Comparison of ENCODE assay signal across 28 cellular contexts in genomic region chr17:70683936-70684335, GRCh38.
"Had no signal": no experiment of that assay in that cellular context is flagged by ENCODE, and none has a peak within 500 bp of the region (broad histone marks: within the 10 kb centered on the region; RNA-seq: fewer than 3 reads in every experiment).

No MANE protein-coding gene starts in this region.

- H3K9me3 Mint-ChIP-seq: activated B cell treated with CpG ODN at 0.5 μM for 24 hours; activated CD8-positive, alpha-beta T cell treated with anti-CD3 and anti-CD28 coated beads for 36 hours; activated naive CD4-positive, alpha-beta T cell treated with anti-CD3 and anti-CD28 coated beads for 36 hours; activated naive CD8-positive, alpha-beta T cell treated with anti-CD3 and anti-CD28 coated beads for 36 hours; activated naive CD8-positive, alpha-beta T cell treated with anti-CD3 and anti-CD28 coated beads, Interleukin-2, amount 50 U/mL, for 24 hours had no signal

- H3K27ac ChIP-seq: adrenal gland, body of pancreas, VCaP had no signal

- DNase-seq: activated B cell treated with CpG ODN at 0.5 μM for 24 hours; activated CD4-positive, alpha-beta T cell treated with anti-CD3 and anti-CD28 coated beads for 48 hours; activated CD4-positive, alpha-beta T cell treated with anti-CD3 and anti-CD28 coated beads, Interleukin-2, amount 50 U/mL, for 1 hour; activated CD4-positive, alpha-beta T cell treated with anti-CD3 and anti-CD28 coated beads, Interleukin-2, amount 50 U/mL, for 48 hours; activated CD8-positive, alpha-beta memory T cell treated with anti-CD3 and anti-CD28 coated beads for 24 hours; activated CD8-positive, alpha-beta T cell treated with anti-CD3 and anti-CD28 coated beads for 36 hours; activated effector memory CD4-positive, alpha-beta T cell treated with anti-CD3 and anti-CD28 coated beads, Interleukin-2, amount 50 U/mL, for 16 hours; activated naive CD4-positive, alpha-beta T cell treated with anti-CD3 and anti-CD28 coated beads for 36 hours; activated naive CD8-positive, alpha-beta T cell treated with anti-CD3 and anti-CD28 coated beads for 36 hours; activated naive CD8-positive, alpha-beta T cell treated with anti-CD3 and anti-CD28 coated beads, Interleukin-2, amount 50 U/mL, for 24 hours; activated T-cell treated with anti-CD3 and anti-CD28 coated beads, Interleukin-2, amount 50 U/mL, for 48 hours; adrenal gland; amygdala; aorta; body of pancreas; caudate nucleus; cortex of kidney; effector CD8-positive, alpha-beta T cell; foreskin fibroblast; head of caudate nucleus; T-helper 1 cell; T-helper 17 cell had no signal

- H3K36me3 Mint-ChIP-seq: activated naive CD4-positive, alpha-beta T cell treated with anti-CD3 and anti-CD28 coated beads, Interleukin-2, amount 50 U/mL, for 24 hours; activated naive CD8-positive, alpha-beta T cell treated with anti-CD3 and anti-CD28 coated beads for 36 hours had no signal

- H3K27me3 ChIP-seq: adrenal gland, body of pancreas had no signal

- ATAC-seq: activated CD4-positive, CD25-positive, alpha-beta regulatory T cell treated with anti-CD3 and anti-CD28 coated beads, Interleukin-2, amount 50 U/mL, for 24 hours; activated CD8-positive, alpha-beta T cell treated with anti-CD3 and anti-CD28 coated beads for 36 hours; activated naive CD8-positive, alpha-beta T cell treated with anti-CD3 and anti-CD28 coated beads, Interleukin-2, amount 50 U/mL, for 24 hours; body of pancreas; esophagus mucosa; T-helper 17 cell had no signal

- H3K27me3 Mint-ChIP-seq: activated B cell treated with CpG ODN at 0.5 μM for 24 hours; activated CD8-positive, alpha-beta T cell treated with anti-CD3 and anti-CD28 coated beads for 36 hours; activated naive CD4-positive, alpha-beta T cell treated with anti-CD3 and anti-CD28 coated beads, Interleukin-2, amount 50 U/mL, for 24 hours; activated naive CD8-positive, alpha-beta T cell treated with anti-CD3 and anti-CD28 coated beads for 36 hours had no signal

- H3K27ac Mint-ChIP-seq: activated B cell treated with CpG ODN at 0.5 μM for 24 hours; activated CD8-positive, alpha-beta T cell treated with anti-CD3 and anti-CD28 coated beads for 36 hours; activated naive CD4-positive, alpha-beta T cell treated with anti-CD3 and anti-CD28 coated beads for 36 hours; activated naive CD4-positive, alpha-beta T cell treated with anti-CD3 and anti-CD28 coated beads, Interleukin-2, amount 50 U/mL, for 24 hours; activated naive CD8-positive, alpha-beta T cell treated with anti-CD3 and anti-CD28 coated beads for 36 hours; activated naive CD8-positive, alpha-beta T cell treated with anti-CD3 and anti-CD28 coated beads, Interleukin-2, amount 50 U/mL, for 24 hours; activated T-helper 1 cell treated with anti-CD3 and anti-CD28 coated beads, Interleukin-12 subunit alpha, Interleukin-12 subunit beta, Interleukin-2, Interleukin-4 antibody, amounts not matched to agents 30 ng/mL and 10 ng/mL and 1 ng/mL, durations not matched to agents 14 hours and 24 hours and 36 hours; activated T-helper 2 cell treated with anti-CD3 and anti-CD28 coated beads, Interferon-gamma antibody, Interleukin-2, Interleukin-4, amounts not matched to agents 10 μg/mL and 5 μg/mL and 100 μg/mL, durations not matched to agents 14 hours and 24 hours and 36 hours; T-helper 17 cell had no signal

- H3K4me3 Mint-ChIP-seq: activated B cell treated with CpG ODN at 0.5 μM for 24 hours; activated CD8-positive, alpha-beta T cell treated with anti-CD3 and anti-CD28 coated beads for 36 hours; activated naive CD4-positive, alpha-beta T cell treated with anti-CD3 and anti-CD28 coated beads for 36 hours; activated naive CD4-positive, alpha-beta T cell treated with anti-CD3 and anti-CD28 coated beads, Interleukin-2, amount 50 U/mL, for 24 hours; activated naive CD8-positive, alpha-beta T cell treated with anti-CD3 and anti-CD28 coated beads for 36 hours; activated naive CD8-positive, alpha-beta T cell treated with anti-CD3 and anti-CD28 coated beads, Interleukin-2, amount 50 U/mL, for 24 hours; activated T-helper 1 cell treated with anti-CD3 and anti-CD28 coated beads, Interleukin-12 subunit alpha, Interleukin-12 subunit beta, Interleukin-2, Interleukin-4 antibody, amounts not matched to agents 30 ng/mL and 10 ng/mL and 1 ng/mL, durations not matched to agents 14 hours and 24 hours and 36 hours; T-helper 17 cell had no signal

- H3K9me3 ChIP-seq: adrenal gland, body of pancreas had no signal

- H3K4me1 Mint-ChIP-seq: activated B cell treated with CpG ODN at 0.5 μM for 24 hours; activated naive CD4-positive, alpha-beta T cell treated with anti-CD3 and anti-CD28 coated beads, Interleukin-2, amount 50 U/mL, for 24 hours; activated naive CD8-positive, alpha-beta T cell treated with anti-CD3 and anti-CD28 coated beads for 36 hours; activated naive CD8-positive, alpha-beta T cell treated with anti-CD3 and anti-CD28 coated beads, Interleukin-2, amount 50 U/mL, for 24 hours; T-helper 17 cell had no signal

- H3K4me1 ChIP-seq: adrenal gland had no signal
